1 cellular context compared by ENCODE assay signal in genomic region chr22:29073618-29074275, GRCh38.
TF ChIP-seq lines count a peak whose summit lies in the region.

No MANE protein-coding gene starts in this region.

TF ChIP-seq in HepG2, 621 proteins besides CTCF, POLR2A, EP300 and RAD21 (continued from another document and continues in another):
- TF ChIP-seq SALL2 (CRISPR knock-in tag; IDR thresholded peaks at IDR 0.05) (0 out of 2 replicates have a peak, but pooled peaks have one; percentile 24), ZNF569 (CRISPR knock-in tag; IDR thresholded peaks at IDR 0.05; ENCODE audit: borderline replicate concordance) (no peak), HIVEP1 (CRISPR knock-in tag; IDR thresholded peaks at IDR 0.05) (0 out of 2 replicates have a peak, but pooled peaks have one; percentile 19), ZNF24 (IDR thresholded peaks at IDR 0.05) (no peak), TBP (CRISPR knock-in tag; IDR thresholded peaks at IDR 0.05) (no peak), UBTF (CRISPR knock-in tag; IDR thresholded peaks at IDR 0.05) (peak; percentile 58), ZNF263 (CRISPR knock-in tag; IDR thresholded peaks at IDR 0.05) (0 out of 2 replicates have a peak, but pooled peaks have one; percentile 40), NR2F6 (IDR thresholded peaks at IDR 0.05) (no peak), NR2F6 (CRISPR knock-in tag; IDR thresholded peaks at IDR 0.05) (no peak), ZSCAN9 (CRISPR knock-in tag; IDR thresholded peaks at IDR 0.05; ENCODE audit: borderline replicate concordance) (no peak), HDAC2 (CRISPR knock-in tag; IDR thresholded peaks at IDR 0.05) (no peak), PRDM4 (CRISPR knock-in tag; IDR thresholded peaks at IDR 0.05; ENCODE audit: borderline replicate concordance) (no peak), ZBTB7B (CRISPR knock-in tag; IDR thresholded peaks at IDR 0.05) (peak; percentile 23; the same call in 1 of the 2 replicates), KDM1A (CRISPR knock-in tag; IDR thresholded peaks at IDR 0.05) (no peak), CHCHD3 (CRISPR knock-in tag; IDR thresholded peaks at IDR 0.05) (no peak), ZFYVE20 (CRISPR knock-in tag; IDR thresholded peaks at IDR 0.05; ENCODE audit: borderline replicate concordance, low read depth) (no peak), ZNF205 (CRISPR knock-in tag; IDR thresholded peaks at IDR 0.05) (no peak), THRA (CRISPR knock-in tag; IDR thresholded peaks at IDR 0.05; ENCODE audit: borderline replicate concordance) (peak; percentile 54; the same call in 1 of the 2 replicates), NR3C1 (CRISPR knock-in tag; IDR thresholded peaks at IDR 0.05) (no peak), HNF1A (IDR thresholded peaks at IDR 0.05; ENCODE audit: low read depth) (no peak), HNF1A (CRISPR knock-in tag; IDR thresholded peaks at IDR 0.05; ENCODE audit: borderline replicate concordance) (0 out of 2 replicates have a peak, but pooled peaks have one; percentile 5), HNF4G (IDR thresholded peaks at IDR 0.05; ENCODE audit: borderline replicate concordance, low read depth, low read length) (no peak), HNF4G (CRISPR knock-in tag; IDR thresholded peaks at IDR 0.05; ENCODE audit: borderline replicate concordance, low read depth) (no peak), SPEN (CRISPR knock-in tag; IDR thresholded peaks at IDR 0.05; ENCODE audit: low read depth) (no peak), KLF15 (CRISPR knock-in tag; IDR thresholded peaks at IDR 0.05; ENCODE audit: borderline replicate concordance) (no peak), YEATS4 (CRISPR knock-in tag; IDR thresholded peaks at IDR 0.05; ENCODE audit: borderline replicate concordance) (no peak), HNRNPK (IDR thresholded peaks at IDR 0.05; ENCODE audit: low read depth, low read length, poor library complexity, severe bottlenecking) (no peak), TERF1 (CRISPR knock-in tag; IDR thresholded peaks at IDR 0.05) (no peak), IKZF5 (CRISPR knock-in tag; IDR thresholded peaks at IDR 0.05) (peak; percentile 31; the same call in 1 of the 2 replicates), CERS6 (CRISPR knock-in tag; IDR thresholded peaks at IDR 0.05) (no peak), GFI1 (CRISPR knock-in tag; IDR thresholded peaks at IDR 0.05; ENCODE audit: borderline replicate concordance) (no peak), MXI1 (IDR thresholded peaks at IDR 0.05; ENCODE audit: borderline replicate concordance, low read depth, low read length) (peak; percentile 46; the same call in 1 of the 3 replicates), ZBTB26 (CRISPR knock-in tag; IDR thresholded peaks at IDR 0.05; ENCODE audit: borderline replicate concordance) (no peak), ZBTB38 (CRISPR knock-in tag; IDR thresholded peaks at IDR 0.05) (peak; percentile 56; the same call in 1 of the 2 replicates), ZNF891 (CRISPR knock-in tag; IDR thresholded peaks at IDR 0.05) (0 out of 2 replicates have a peak, but pooled peaks have one; percentile 35), ZKSCAN1 (IDR thresholded peaks at IDR 0.05; ENCODE audit: low read length) (no peak), HMGXB4 (CRISPR knock-in tag; IDR thresholded peaks at IDR 0.05; ENCODE audit: borderline replicate concordance in 1 of 2, low read depth in 1 of 2) (peak in 1 of 2 experiments; percentile 33; a peak in 1 of 4 replicates), ZNF878 (CRISPR knock-in tag; IDR thresholded peaks at IDR 0.05) (0 out of 2 replicates have a peak, but pooled peaks have one; percentile 26), ZSCAN31 (CRISPR knock-in tag; IDR thresholded peaks at IDR 0.05; ENCODE audit: low read depth) (no peak), SALL1 (CRISPR knock-in tag; IDR thresholded peaks at IDR 0.05) (no peak), ZNF558 (CRISPR knock-in tag; IDR thresholded peaks at IDR 0.05; ENCODE audit: borderline replicate concordance) (peak; percentile 51; the same call in 1 of the 2 replicates), ZNF605 (CRISPR knock-in tag; IDR thresholded peaks at IDR 0.05) (peak; percentile 64), RCOR2 (CRISPR knock-in tag; IDR thresholded peaks at IDR 0.05) (no peak), AGO1 (IDR thresholded peaks at IDR 0.05; ENCODE audit: low read depth, low read length, poor library complexity, severe bottlenecking) (peak; percentile 42), ZKSCAN5 (CRISPR knock-in tag; IDR thresholded peaks at IDR 0.05) (no peak), NR0B2 (CRISPR knock-in tag; IDR thresholded peaks at IDR 0.05) (no peak), SRSF1 (optimal IDR thresholded peaks at IDR 0.05; ENCODE audit: low read depth, low read length) (peak; percentile 62), SKI (IDR thresholded peaks at IDR 0.05; ENCODE audit: partially characterized antibody) (peak; percentile 51)
